1 cellular context compared by ENCODE assay signal in the genomic region with DNA sequence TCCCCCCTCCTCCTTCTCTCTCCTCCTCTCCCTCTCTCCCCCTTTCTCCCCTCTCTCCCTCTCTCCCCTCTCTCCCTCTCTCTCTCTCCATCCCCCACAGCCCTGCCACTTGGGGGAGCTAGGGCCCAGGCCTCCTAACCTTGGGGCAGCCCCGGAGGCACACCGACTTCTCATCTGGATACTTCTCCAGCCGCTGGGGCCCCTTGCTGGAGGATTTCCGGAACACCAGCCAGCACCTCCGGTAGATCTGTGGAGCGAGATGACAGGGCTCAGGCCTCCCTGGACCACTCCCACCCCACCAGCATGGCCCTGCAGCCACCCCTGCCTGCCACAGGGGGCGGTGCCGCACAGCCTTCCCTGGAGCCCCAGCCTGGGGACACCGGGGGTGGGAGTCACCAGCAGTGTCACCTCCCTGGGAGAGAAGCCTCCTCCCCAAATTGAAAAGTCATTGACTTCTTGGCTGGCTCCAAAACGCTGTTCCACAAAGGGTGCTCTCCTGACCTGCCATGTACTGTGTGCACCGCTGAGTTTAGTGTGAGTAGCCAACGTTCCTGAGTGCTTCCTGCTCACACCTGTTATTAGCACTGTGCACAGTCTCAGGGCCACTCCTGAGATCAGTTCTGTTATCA.
TF ChIP-seq lines count a peak whose summit lies in the region.

No MANE protein-coding gene starts in this region.

TF ChIP-seq in endothelial cell of umbilical vein, 7 proteins besides CTCF, POLR2A, EP300 and RAD21:
- TF ChIP-seq GATA2 (IDR thresholded peaks at IDR 0.05; ENCODE audit: insufficient read depth, insufficient read length, low read depth, low read length) (no peak), POLR2AphosphoS5 (IDR thresholded peaks at IDR 0.05; ENCODE audit: insufficient read depth, low read depth, low read length) (peak; percentile 37)
